In genomic region chr1:178501705-178502329, GRCh38 we compare ENCODE assay signal across 1 cellular context.
TF ChIP-seq lines count a peak whose summit lies in the region.

No MANE protein-coding gene starts in this region.

TF ChIP-seq in HCT116, 20 proteins besides CTCF, POLR2A, EP300 and RAD21 (continued from another document):
- no peak for TF ChIP-seq REST (IDR thresholded peaks at IDR 0.05; ENCODE audit: low read depth)
- TF ChIP-seq SIN3A (IDR thresholded peaks at IDR 0.05; ENCODE audit: low read depth): no peak
- TF ChIP-seq ZFX (IDR thresholded peaks at IDR 0.05): no peak
- no peak for TF ChIP-seq SP1 (IDR thresholded peaks at IDR 0.05; ENCODE audit: low read depth)
- no peak for TF ChIP-seq TCF7L2 (IDR thresholded peaks at IDR 0.05; ENCODE audit: borderline replicate concordance, extremely low read depth, insufficient read depth, insufficient read length)
- TF ChIP-seq, protein P1, sequence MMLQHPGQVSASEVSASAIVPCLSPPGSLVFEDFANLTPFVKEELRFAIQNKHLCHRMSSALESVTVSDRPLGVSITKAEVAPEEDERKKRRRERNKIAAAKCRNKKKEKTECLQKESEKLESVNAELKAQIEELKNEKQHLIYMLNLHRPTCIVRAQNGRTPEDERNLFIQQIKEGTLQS (IDR thresholded peaks at IDR 0.05): no peak
- TF ChIP-seq ZBTB33 (IDR thresholded peaks at IDR 0.05; ENCODE audit: extremely low read depth, insufficient replicate concordance, low read length): no peak
- no peak for TF ChIP-seq EZH2phosphoT487 (IDR thresholded peaks at IDR 0.05; ENCODE audit: borderline replicate concordance)
- no peak for TF ChIP-seq ZNF274 (IDR thresholded peaks at IDR 0.05; ENCODE audit: low read depth, low read length)
- no peak for TF ChIP-seq EGR1 (IDR thresholded peaks at IDR 0.05; ENCODE audit: low read depth)
- no peak for TF ChIP-seq POLR2AphosphoS5 (IDR thresholded peaks at IDR 0.05; ENCODE audit: low read depth, low read length)
- no peak for TF ChIP-seq YY1 (IDR thresholded peaks at IDR 0.05; ENCODE audit: extremely low read depth, insufficient replicate concordance, low read depth, low read length)
- TF ChIP-seq MAX (IDR thresholded peaks at IDR 0.05): no peak
